In genomic region chr7:110001254-110001938, GRCh38 we compare ENCODE assay signal across 17 cellular contexts.
"Had no signal": no experiment of that assay in that cellular context is flagged by ENCODE, and none has a peak within 500 bp of the region (broad histone marks: within the 10 kb centered on the region; RNA-seq: fewer than 3 reads in every experiment).

No MANE protein-coding gene starts in this region.

- H3K4me3 ChIP-seq: coronary artery, heart right ventricle, left ventricle myocardium inferior, ovary, testis, upper lobe of right lung had no signal

- H3K9me3 Mint-ChIP-seq: activated CD4-positive, alpha-beta T cell treated with anti-CD3 and anti-CD28 coated beads, Interleukin-2, amount 10 ng/mL, durations not matched to agents 24 days and 14 days; stimulated activated naive CD8-positive, alpha-beta T cell treated with anti-CD3 and anti-CD28 coated beads, Interleukin-15, Interleukin-2, amounts not matched to agents 100 ng/mL and 50 ng/mL, for 24 hours had no signal

- H3K4me1 ChIP-seq: heart right ventricle, left ventricle myocardium inferior, testis, upper lobe of right lung had no signal

- DNase-seq: activated CD4-positive, alpha-beta T cell treated with anti-CD3 and anti-CD28 coated beads, Interleukin-2, amount 10 ng/mL, durations not matched to agents 24 days and 14 days; activated naive CD4-positive, alpha-beta T cell treated with Interleukin-2 at 50 U/mL for 16 hours; caudate nucleus; effector CD4-positive, alpha-beta T cell; foreskin melanocyte; heart right ventricle; left ventricle myocardium inferior; ovary; stimulated activated CD4-positive, alpha-beta T cell treated with anti-CD3 and anti-CD28 coated beads, Interleukin-15, amount 100 ng/mL, for 24 hours; stimulated activated CD4-positive, alpha-beta T cell treated with anti-CD3 and anti-CD28 coated beads, Interleukin-4, amount 100 ng/mL, for 24 hours; testis; upper lobe of right lung had no signal

- H3K36me3 Mint-ChIP-seq: memory B cell; natural killer cell treated with Interleukin-12 subunit alpha and Interleukin-12 subunit beta and Interleukin-15 and Interleukin-18, amount 100 ng/mL, for 72 hours; WTC11 had no signal

- H3K27me3 ChIP-seq: heart right ventricle, ovary, testis, upper lobe of right lung had no signal

- ATAC-seq: heart right ventricle; natural killer cell treated with Interleukin-12 subunit alpha and Interleukin-12 subunit beta and Interleukin-15 and Interleukin-18, amount 100 ng/mL, for 72 hours; upper lobe of right lung; WTC11 had no signal

- H3K27ac Mint-ChIP-seq: activated CD4-positive, alpha-beta T cell treated with anti-CD3 and anti-CD28 coated beads, Interleukin-2, amount 10 ng/mL, durations not matched to agents 24 days and 14 days; memory B cell; natural killer cell treated with Interleukin-12 subunit alpha and Interleukin-12 subunit beta and Interleukin-15 and Interleukin-18, amount 100 ng/mL, for 72 hours; stimulated activated naive CD8-positive, alpha-beta T cell treated with anti-CD3 and anti-CD28 coated beads, Interleukin-15, Interleukin-2, amounts not matched to agents 100 ng/mL and 50 ng/mL, for 24 hours; WTC11 had no signal

- H3K9me3 ChIP-seq: heart right ventricle, left ventricle myocardium inferior, ovary, testis, upper lobe of right lung had no signal

- H3K27ac ChIP-seq: coronary artery, heart right ventricle, left ventricle myocardium inferior, ovary, testis, upper lobe of right lung had no signal

- H3K36me3 ChIP-seq: heart right ventricle, left ventricle myocardium inferior, ovary, upper lobe of right lung had no signal
